1 cellular context compared by ENCODE assay signal in the genomic region with DNA sequence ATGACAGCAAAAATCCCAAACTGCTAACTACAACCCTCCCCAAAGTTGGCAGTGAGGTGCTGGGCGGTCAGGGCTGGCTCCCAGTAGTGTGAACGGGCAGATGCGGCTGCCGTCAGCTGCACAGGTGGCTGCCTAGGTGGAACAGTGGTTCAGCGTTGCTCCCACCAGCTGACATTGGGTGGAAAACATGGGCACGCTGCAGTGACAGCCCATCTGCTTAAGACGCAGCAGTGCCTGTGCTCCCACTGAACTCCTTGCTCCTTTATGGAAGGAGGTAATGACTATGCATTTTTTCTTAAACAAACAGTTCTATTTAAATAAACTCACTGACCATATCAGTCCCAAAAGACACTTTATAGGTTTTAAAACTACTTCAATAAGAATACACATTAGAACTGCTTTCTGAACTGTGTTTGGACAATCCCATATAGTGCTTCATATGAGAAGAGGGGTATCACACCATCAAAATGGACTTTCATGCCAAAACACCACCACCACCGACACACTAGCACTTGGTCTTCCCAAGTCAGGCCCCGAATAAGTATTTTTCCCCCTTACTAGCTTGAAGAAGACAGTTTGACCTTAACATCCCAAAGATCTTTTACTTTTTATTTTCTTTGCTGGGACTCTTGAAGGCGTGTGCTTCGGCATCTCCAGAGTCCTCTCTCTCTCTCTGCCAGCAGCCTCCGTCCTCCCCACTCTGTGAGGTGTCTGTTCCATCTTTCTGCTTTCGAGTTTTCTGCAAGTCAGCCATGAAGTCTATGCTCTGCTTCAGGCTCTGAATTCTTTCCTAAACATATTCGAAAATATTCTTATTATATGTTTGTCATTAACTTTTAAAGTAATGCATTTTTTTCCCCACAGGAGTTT.
A peak's percentile ranks its signal among the peaks of the same experiment; 100 is the strongest.
TF ChIP-seq lines count a peak whose summit lies in the region.

No MANE protein-coding gene starts in this region.

TF ChIP-seq in K562, 482 proteins besides CTCF, POLR2A, EP300 and RAD21 (continued from another document):
- TF ChIP-seq, protein P1, sequence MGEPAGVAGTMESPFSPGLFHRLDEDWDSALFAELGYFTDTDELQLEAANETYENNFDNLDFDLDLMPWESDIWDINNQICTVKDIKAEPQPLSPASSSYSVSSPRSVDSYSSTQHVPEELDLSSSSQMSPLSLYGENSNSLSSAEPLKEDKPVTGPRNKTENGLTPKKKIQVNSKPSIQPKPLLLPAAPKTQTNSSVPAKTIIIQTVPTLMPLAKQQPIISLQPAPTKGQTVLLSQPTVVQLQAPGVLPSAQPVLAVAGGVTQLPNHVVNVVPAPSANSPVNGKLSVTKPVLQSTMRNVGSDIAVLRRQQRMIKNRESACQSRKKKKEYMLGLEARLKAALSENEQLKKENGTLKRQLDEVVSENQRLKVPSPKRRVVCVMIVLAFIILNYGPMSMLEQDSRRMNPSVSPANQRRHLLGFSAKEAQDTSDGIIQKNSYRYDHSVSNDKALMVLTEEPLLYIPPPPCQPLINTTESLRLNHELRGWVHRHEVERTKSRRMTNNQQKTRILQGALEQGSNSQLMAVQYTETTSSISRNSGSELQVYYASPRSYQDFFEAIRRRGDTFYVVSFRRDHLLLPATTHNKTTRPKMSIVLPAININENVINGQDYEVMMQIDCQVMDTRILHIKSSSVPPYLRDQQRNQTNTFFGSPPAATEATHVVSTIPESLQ (CRISPR knock-in tag; IDR thresholded peaks at IDR 0.05), result 0 out of 2 replicates have a peak, but pooled peaks have one; percentile 41
- TF ChIP-seq, protein P2, sequence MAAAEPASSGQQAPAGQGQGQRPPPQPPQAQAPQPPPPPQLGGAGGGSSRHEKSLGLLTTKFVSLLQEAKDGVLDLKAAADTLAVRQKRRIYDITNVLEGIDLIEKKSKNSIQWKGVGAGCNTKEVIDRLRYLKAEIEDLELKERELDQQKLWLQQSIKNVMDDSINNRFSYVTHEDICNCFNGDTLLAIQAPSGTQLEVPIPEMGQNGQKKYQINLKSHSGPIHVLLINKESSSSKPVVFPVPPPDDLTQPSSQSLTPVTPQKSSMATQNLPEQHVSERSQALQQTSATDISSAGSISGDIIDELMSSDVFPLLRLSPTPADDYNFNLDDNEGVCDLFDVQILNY (CRISPR knock-in tag; IDR thresholded peaks at IDR 0.05), result no peak
- no peak for TF ChIP-seq SAFB2 (IDR thresholded peaks at IDR 0.05; ENCODE audit: borderline replicate concordance, low read depth, low read length, severe bottlenecking)
- TF ChIP-seq, protein P3, sequence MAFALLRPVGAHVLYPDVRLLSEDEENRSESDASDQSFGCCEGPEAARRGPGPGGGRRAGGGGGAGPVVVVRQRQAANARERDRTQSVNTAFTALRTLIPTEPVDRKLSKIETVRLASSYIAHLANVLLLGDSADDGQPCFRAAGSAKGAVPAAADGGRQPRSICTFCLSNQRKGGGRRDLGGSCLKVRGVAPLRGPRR (CRISPR knock-in tag; IDR thresholded peaks at IDR 0.05), result no peak
- no peak for TF ChIP-seq ERF (CRISPR knock-in tag; IDR thresholded peaks at IDR 0.05)
